ENCODE assay signal across 28 cellular contexts in the genomic region with DNA sequence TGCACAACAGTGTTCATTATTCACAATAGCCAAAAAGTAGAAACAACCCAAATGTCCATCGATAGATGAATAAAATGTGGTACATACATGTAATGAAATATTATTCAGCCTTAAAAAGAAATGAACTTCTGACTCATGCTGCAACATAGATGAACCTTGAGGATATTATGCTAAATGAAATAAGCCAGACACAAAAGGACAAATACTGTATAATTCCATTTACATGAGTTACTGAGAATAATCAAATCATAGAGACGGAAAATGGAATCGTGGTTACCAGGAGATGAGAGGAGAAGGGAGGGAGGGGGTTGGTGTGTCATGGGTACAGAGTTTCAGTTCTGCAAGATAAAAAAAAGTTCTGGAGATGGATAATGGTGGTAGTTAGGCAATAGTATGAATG.
DNase-seq lines count a peak whose midpoint lies in the region; ATAC-seq and TF ChIP-seq lines count a peak whose summit lies in the region.
"Had no signal": no experiment of that assay in that cellular context is flagged by ENCODE, and none has a peak within 500 bp of the region (broad histone marks: within the 10 kb centered on the region; RNA-seq: fewer than 3 reads in every experiment).

No MANE protein-coding gene starts in this region.

- TF ChIP-seq POLR2A in IMR-90 (IDR thresholded peaks at IDR 0.05; ENCODE audit: low read depth, low read length) = no peak

- no peak for TF ChIP-seq RAD21 in IMR-90 (IDR thresholded peaks at IDR 0.05; ENCODE audit: low read length)

- H2AK5ac ChIP-seq in IMR-90 (ENCODE audit: low read depth, low read length) = no peak overlapping the region

- H3K4me2 ChIP-seq in BLaER1 (peak overlapping the region; percentile 75), IMR-90 (ENCODE audit: low read depth, low read length) (no peak overlapping the region)

- H3K9me3 Mint-ChIP-seq in chondrocyte (ENCODE audit: low read depth) = no peaks in the 10 kb centered on the region
- H3K9me3 Mint-ChIP-seq: stimulated activated effector memory CD8-positive, alpha-beta T cell treated with anti-CD3 and anti-CD28 coated beads, Interleukin-12 subunit alpha, Interleukin-12 subunit beta, amount 100 ng/mL, for 72 hours had no signal

- H4K20me1 ChIP-seq in BLaER1 (no peaks in the 10 kb centered on the region), IMR-90 (ENCODE audit: insufficient read depth, low read length) (no peaks in the 10 kb centered on the region)

- no peak overlapping the region for H3K4me3 Mint-ChIP-seq in chondrocyte (ENCODE audit: unreplicated experiment)
- H3K4me3 Mint-ChIP-seq: activated CD8-positive, alpha-beta T cell treated with anti-CD3 and anti-CD28 coated beads, Interleukin-2, amount 10 ng/mL, durations not matched to agents 7 days and 5 days; naive B cell; stimulated activated effector memory CD8-positive, alpha-beta T cell treated with anti-CD3 and anti-CD28 coated beads, Interleukin-12 subunit alpha, Interleukin-12 subunit beta, amount 100 ng/mL, for 72 hours had no signal

- H3K4me3 ChIP-seq in BLaER1 = no peak overlapping the region
- H3K4me3 ChIP-seq in IMR-90 (ENCODE audit: insufficient read depth, low read depth, low read length) = no peak overlapping the region
- H3K4me3 ChIP-seq in fibroblast of the aortic adventitia (ENCODE audit: low read depth, low read length) = no peak overlapping the region
- H3K4me3 ChIP-seq: adrenal gland, breast epithelium, vagina had no signal

- no peak overlapping the region for H2BK20ac ChIP-seq in IMR-90 (ENCODE audit: low read depth, low read length)

- no peaks in the 10 kb centered on the region for H3K36me3 Mint-ChIP-seq in chondrocyte (ENCODE audit: low read depth)
- H3K36me3 Mint-ChIP-seq: naive B cell; stimulated activated effector memory CD8-positive, alpha-beta T cell treated with anti-CD3 and anti-CD28 coated beads, Interleukin-12 subunit alpha, Interleukin-12 subunit beta, amount 100 ng/mL, for 72 hours had no signal

- 0 out of 2 replicates have a peak overlapping the region, but pooled peaks have one; percentile 31 for H3K14ac ChIP-seq in IMR-90 (replicated peaks; ENCODE audit: low read depth, low read length)

- H3K36me3 ChIP-seq in BLaER1 (no peaks in the 10 kb centered on the region), IMR-90 (ENCODE audit: control insufficient read depth, insufficient read depth, low read length) (no peaks in the 10 kb centered on the region)
- H3K36me3 ChIP-seq: adrenal gland, breast epithelium, vagina had no signal

- no peak overlapping the region for H3K4ac ChIP-seq in IMR-90 (ENCODE audit: low read depth, low read length)

- H2AK9ac ChIP-seq in IMR-90 (replicated peaks; ENCODE audit: low read depth, low read length, poor library complexity) = no peak overlapping the region

- H4K5ac ChIP-seq in IMR-90 (ENCODE audit: low read depth, low read length) = no peak overlapping the region

- H4K8ac ChIP-seq in IMR-90 (ENCODE audit: low read depth in 2 of 2, low read length in 2 of 2) = no peak overlapping the region

- POLR2A ChIA-PET in IMR-90 (lab: Charles Lee; ENCODE audit: unreplicated experiment) = no interaction called here

- H2BK15ac ChIP-seq in IMR-90 (ENCODE audit: low read depth, low read length) = no peak overlapping the region

- H3K9me1 ChIP-seq in IMR-90 (ENCODE audit: insufficient read depth, low read length) = peaks cover 19% of the 10 kb centered on the region

- no TSS peak for BruUV-seq in IMR-90 (replicated peaks; lab: Mats Ljungman, UMichigan)

- no peak overlapping the region for H3K23ac ChIP-seq in IMR-90 (ENCODE audit: low read depth, low read length)

- no peak overlapping the region for H2BK5ac ChIP-seq in IMR-90 (ENCODE audit: low read depth, low read length, poor library complexity, severe bottlenecking)

- H3K27me3 ChIP-seq in BLaER1 (no peaks in the 10 kb centered on the region), IMR-90 (ENCODE audit: control insufficient read depth, insufficient read depth, low read length) (no peaks in the 10 kb centered on the region)
- H3K27me3 ChIP-seq: adrenal gland, breast epithelium, vagina had no signal

- no peaks in the 10 kb centered on the region for H3K79me1 ChIP-seq in IMR-90 (ENCODE audit: low read depth in 1 of 2, low read length in 2 of 2)

- intact Hi-C loops in IMR-90 (cut with micrococcal nuclease) = no loop called here

- no peak overlapping the region for H2AFZ ChIP-seq in IMR-90 (replicated peaks; ENCODE audit: low read length, poor library complexity)

- H3K4me1 ChIP-seq in BLaER1 (peaks cover 100% of the 10 kb centered on the region), IMR-90 (ENCODE audit: control insufficient read depth, insufficient read depth, low read length) (peaks cover 15% of the 10 kb centered on the region)
- H3K4me1 ChIP-seq: breast epithelium had no signal

- H3K27ac ChIP-seq in BLaER1 = no peak overlapping the region
- no peak overlapping the region for H3K27ac ChIP-seq in IMR-90 (ENCODE audit: insufficient read depth, low read length)
- H3K27ac ChIP-seq: vagina had no signal

- CTCF ChIA-PET in IMR-90 (lab: Yijun Ruan, JAX) = no interaction called here

- H3K4me1 Mint-ChIP-seq in chondrocyte (ENCODE audit: low read depth) = peaks cover 15% of the 10 kb centered on the region

- DNase-seq in IMR-90 (peak; percentile 64), SK-N-DZ (ENCODE audit: low spot score) (peak; percentile 76), fibroblast of the aortic adventitia (ENCODE audit: low read depth) (peak; percentile 70), 8988T (no peak), chondrocyte (ENCODE audit: low spot score) (no peak)
- no peak for DNase-seq in stimulated activated CD4-positive, alpha-beta T cell treated with anti-CD3 and anti-CD28 coated beads, Interleukin-12 subunit alpha, Interleukin-12 subunit beta, amount 100 ng/mL, for 4 hours
- no peak for DNase-seq in activated T-cell treated with anti-CD3 and anti-CD28 coated beads, Interleukin-2, amount 50 U/mL, for 48 hours
- DNase-seq: ACHN; activated CD8-positive, alpha-beta T cell treated with anti-CD3 and anti-CD28 coated beads, Interleukin-2, amount 10 ng/mL, durations not matched to agents 7 days and 5 days; activated gamma-delta T cell; activated T-cell treated with anti-CD3 and anti-CD28 coated beads for 4 hours; adrenal gland; C1 segment of cervical spinal cord; Calu3; cortex of kidney; HCEC 1CT; left colon; naive B cell; NCI-H1105; NCI-H2029 treated with DMSO at 0.1 percent for 48 hours; NCI-H2227 treated with DMSO at 0.1 percent for 48 hours; small intestine; SW 1271 had no signal

- H4K91ac ChIP-seq in IMR-90 (ENCODE audit: insufficient read depth, low read depth, low read length) = no peak overlapping the region

- peak; percentile 42 for ATAC-seq in IMR-90 (ENCODE audit: low read depth)
- ATAC-seq: activated CD4-positive, CD25-positive, alpha-beta regulatory T cell treated with anti-CD3 and anti-CD28 coated beads, Interleukin-2, amount 50 U/mL, for 24 hours; activated CD8-positive, alpha-beta T cell treated with anti-CD3 and anti-CD28 coated beads, Interleukin-2, amount 10 ng/mL, durations not matched to agents 7 days and 5 days; left colon; stimulated activated effector memory CD8-positive, alpha-beta T cell treated with anti-CD3 and anti-CD28 coated beads, Interleukin-12 subunit alpha, Interleukin-12 subunit beta, amount 100 ng/mL, for 72 hours had no signal

- dilution Hi-C loops in IMR-90 (cut with HindIII; ENCODE audit: low sequenced_read_pairs, unreplicated experiment) = no loop called here

- no peak overlapping the region for H3K56ac ChIP-seq in IMR-90 (ENCODE audit: extremely low read depth, insufficient read depth, low read length)

- 20% methylated on average over 1 of the region's 3 CpGs; no CpG with 5 or more reads in 1 of the 2 experiments for WGBS in IMR-90 (ENCODE audit: extremely low coverage in 2 of 2, insufficient read length in 1 of 2), 2 experiments

- in situ Hi-C loops in IMR-90 (cut with MboI; ENCODE audit: low sequenced_read_pairs) = no loop called here

- H3K27me3 Mint-ChIP-seq in chondrocyte (ENCODE audit: low read depth) = peaks cover 15% of the 10 kb centered on the region

- H3K18ac ChIP-seq in IMR-90 (ENCODE audit: low read depth, low read length) = no peak overlapping the region

- H3K9ac ChIP-seq in BLaER1 (no peak overlapping the region), IMR-90 (ENCODE audit: low read depth, low read length) (no peak overlapping the region)

- 0 out of 2 replicates have a peak overlapping the region, but pooled peaks have one; percentile 14 for H2BK120ac ChIP-seq in IMR-90 (ENCODE audit: low read depth, low read length)

- H3K9me3 ChIP-seq in BLaER1 = no peaks in the 10 kb centered on the region
- no peaks in the 10 kb centered on the region for H3K9me3 ChIP-seq in IMR-90 (ENCODE audit: control insufficient read depth, insufficient read depth, low read length)
- H3K9me3 ChIP-seq: adrenal gland, breast epithelium, vagina had no signal

- no peak overlapping the region for H3K27ac Mint-ChIP-seq in chondrocyte (ENCODE audit: unreplicated experiment)
- H3K27ac Mint-ChIP-seq: activated CD8-positive, alpha-beta T cell treated with anti-CD3 and anti-CD28 coated beads, Interleukin-2, amount 10 ng/mL, durations not matched to agents 7 days and 5 days; naive B cell; stimulated activated effector memory CD8-positive, alpha-beta T cell treated with anti-CD3 and anti-CD28 coated beads, Interleukin-12 subunit alpha, Interleukin-12 subunit beta, amount 100 ng/mL, for 72 hours had no signal

- TF ChIP-seq CTCF in IMR-90 (conservative IDR thresholded peaks at IDR 0.05; ENCODE audit: low read depth, low read length) (no peak), fibroblast of the aortic adventitia (IDR thresholded peaks at IDR 0.05; ENCODE audit: insufficient read depth, low read length) (no peak), chondrocyte (IDR thresholded peaks at IDR 0.05) (no peak)

TF ChIP-seq in IMR-90, 13 proteins besides CTCF, POLR2A, EP300 and RAD21:
- no peak for TF ChIP-seq FOS (IDR thresholded peaks at IDR 0.05; ENCODE audit: low read depth, low read length)
- no peak for TF ChIP-seq MAFK (IDR thresholded peaks at IDR 0.05; ENCODE audit: low read depth, low read length)
- TF ChIP-seq MXI1 (IDR thresholded peaks at IDR 0.05; ENCODE audit: borderline replicate concordance, low read depth, low read length) = no peak
- no peak for TF ChIP-seq ELK1 (IDR thresholded peaks at IDR 0.05; ENCODE audit: borderline replicate concordance, low read depth, low read length)
- no peak for TF ChIP-seq SMC3 (IDR thresholded peaks at IDR 0.05; ENCODE audit: low read depth, low read length)

Comparison
In these comparisons a context has a peak if more than half of its experiments do, and no peak if none do; other contexts are left out.
1. DNase-seq: peak in IMR-90 (single experiment), SK-N-DZ (single experiment) and fibroblast of the aortic adventitia (single experiment); none in stimulated activated CD4-positive, alpha-beta T cell treated with anti-CD3 and anti-CD28 coated beads, Interleukin-12 subunit alpha, Interleukin-12 subunit beta, amount 100 ng/mL, for 4 hours (single experiment), activated T-cell treated with anti-CD3 and anti-CD28 coated beads, Interleukin-2, amount 50 U/mL, for 48 hours (0 of 2), 8988T (single experiment) and chondrocyte (single experiment).